ENCODE assay signal across 8 cellular contexts in genomic region chr1:109099871-109100757, GRCh38. TPM values are rescaled to one million over a fixed set of nuclear protein-coding genes. Genes with fewer than 3 reads are reported as not detected.
A peak's percentile ranks its signal among the peaks of the same experiment; 100 is the strongest.
DNase-seq lines count a peak whose midpoint lies in the region; ATAC-seq, FAIRE-seq and TF ChIP-seq lines count a peak whose summit lies in the region.

No MANE protein-coding gene starts in this region.

- peak overlapping the region; percentile 77 for H3K27ac ChIP-seq in DOHH2 (ENCODE audit: low read depth, low read length)
- H3K27ac ChIP-seq in Karpas-422 (ENCODE audit: low read length) = peak overlapping the region; percentile 70
- H3K27ac ChIP-seq in fibroblast of lung (ENCODE audit: insufficient read depth, low read length) = peak overlapping the region; percentile 91

- no peaks in the 10 kb centered on the region for H3K9me3 Mint-ChIP-seq in natural killer cell

- H3K27me3 ChIP-seq in DOHH2 (ENCODE audit: control insufficient read depth, low read length) (no peaks in the 10 kb centered on the region), Karpas-422 (ENCODE audit: low read length) (no peaks in the 10 kb centered on the region), fibroblast of lung (ENCODE audit: control insufficient read depth, insufficient read depth, low read length) (no peaks in the 10 kb centered on the region)

- peak overlapping the region; percentile 93 to 97 for H3K27ac Mint-ChIP-seq in natural killer cell

- no peaks in the 10 kb centered on the region for H3K27me3 Mint-ChIP-seq in natural killer cell (ENCODE audit: low read depth in 2 of 2)

- peak; percentile 88 for TF ChIP-seq CTCF in DOHH2 (IDR thresholded peaks at IDR 0.05; ENCODE audit: low read depth, low read length, poor library complexity, severe bottlenecking)
- TF ChIP-seq CTCF in fibroblast of lung (conservative IDR thresholded peaks at IDR 0.05 in 1 of 2, IDR thresholded peaks at IDR 0.05 in 1 of 2; ENCODE audit: low read depth in 1 of 2, low read length in 2 of 2) = peak; percentile 79 to 80
- TF ChIP-seq CTCF in natural killer cell (IDR thresholded peaks at IDR 0.05) = peak; percentile 72

- H3K79me2 ChIP-seq in DOHH2 (ENCODE audit: control insufficient read depth, low read length) (peaks cover 26% of the 10 kb centered on the region), Karpas-422 (ENCODE audit: low read length) (peaks cover 19% of the 10 kb centered on the region), fibroblast of lung (ENCODE audit: control insufficient read depth, insufficient read depth, low read length) (peaks cover 16% of the 10 kb centered on the region)

- H3K36me3 ChIP-seq in DOHH2 (ENCODE audit: control insufficient read depth, low read length) = peaks cover 39% of the 10 kb centered on the region
- peaks cover 11% of the 10 kb centered on the region for H3K36me3 ChIP-seq in Karpas-422 (ENCODE audit: insufficient read depth, low read length)
- H3K36me3 ChIP-seq in fibroblast of lung (ENCODE audit: control insufficient read depth, insufficient read depth, low read length) = no peaks in the 10 kb centered on the region

- H3K9me3 ChIP-seq in DOHH2 (ENCODE audit: control insufficient read depth, insufficient read depth, low read length) (no peaks in the 10 kb centered on the region), Karpas-422 (ENCODE audit: low read length) (no peaks in the 10 kb centered on the region), fibroblast of lung (ENCODE audit: control insufficient read depth, insufficient read depth, low read depth, low read length) (no peaks in the 10 kb centered on the region)

- DNase-seq in Karpas-422 (peak; percentile 99), RCC 7860 (ENCODE audit: low spot score) (peak; percentile 88), fibroblast of lung (ENCODE audit: low read depth in 2 of 2) (peak; percentile 97), natural killer cell (peak; percentile 91)
- DNase-seq in activated T-helper 1 cell treated with anti-CD3 and anti-CD28 coated beads, Interleukin-2, amount 50 U/mL, for 16 hours (ENCODE audit: low read depth in 1 of 2, low spot score in 1 of 2) = peak; percentile 96
- DNase-seq in stimulated activated naive CD4-positive, alpha-beta T cell treated with Interleukin-2 at 50 U/mL for 16 hours (lab: John Stamatoyannopoulos, UW) = peak; percentile 97

- H3K9ac ChIP-seq in Karpas-422 (ENCODE audit: low read length) = peak overlapping the region; percentile 100
- peak overlapping the region; percentile 92 for H3K9ac ChIP-seq in fibroblast of lung (ENCODE audit: insufficient read depth, low read length)

- H3K4me1 ChIP-seq in DOHH2 (ENCODE audit: control insufficient read depth, low read length) (peaks cover 15% of the 10 kb centered on the region), Karpas-422 (ENCODE audit: low read length) (peaks cover 17% of the 10 kb centered on the region), fibroblast of lung (ENCODE audit: control insufficient read depth, extremely low read depth, insufficient read depth, low read length) (no peaks in the 10 kb centered on the region)

- intact Hi-C loops in natural killer cell (cut with micrococcal nuclease) = loop anchor here (1.0 to 2.0 kb wide), 4 partner anchors 10 to 57 kb away; partner anchors contain the start of genes TAF13, TMEM167B and WDR47

- H2AFZ ChIP-seq in Karpas-422 (ENCODE audit: low read length) (peak overlapping the region; percentile 92), fibroblast of lung (ENCODE audit: low read length) (peak overlapping the region; percentile 89)

- peak overlapping the region; percentile 98 for H3K4me3 Mint-ChIP-seq in natural killer cell

- H3K4me3 ChIP-seq in DOHH2 (ENCODE audit: low read length) = peak overlapping the region; percentile 98
- H3K4me3 ChIP-seq in Karpas-422 (ENCODE audit: low read length) = peak overlapping the region; percentile 99
- peak overlapping the region; percentile 88 to 99 (median 93) for H3K4me3 ChIP-seq in fibroblast of lung (replicated peaks in 1 of 4; ENCODE audit: control extremely low read depth in 1 of 4, insufficient read depth in 1 of 4, low read depth in 3 of 4, low read length in 4 of 4)

- peak; percentile 79 for FAIRE-seq in RCC 7860 (lab: Jason Lieb, UNC)

- H4K20me1 ChIP-seq in DOHH2 (ENCODE audit: control insufficient read depth, insufficient read depth, low read depth, low read length) (peaks cover 4% of the 10 kb centered on the region), Karpas-422 (ENCODE audit: insufficient read depth, low read depth, low read length) (peaks cover 17% of the 10 kb centered on the region), fibroblast of lung (ENCODE audit: control insufficient read depth, extremely low read depth, insufficient read depth, low read length) (no peaks in the 10 kb centered on the region)

- H3K4me1 Mint-ChIP-seq in natural killer cell = peaks cover 13 to 20% of the 10 kb centered on the region in 2 donors

- H3F3A ChIP-seq in DOHH2 (ENCODE audit: control insufficient read depth, insufficient read depth) = peaks cover 34% of the 10 kb centered on the region

- H3K4me2 ChIP-seq in DOHH2 (ENCODE audit: low read length) (peak overlapping the region; percentile 61), Karpas-422 (ENCODE audit: low read depth, low read length, poor library complexity, severe bottlenecking) (peak overlapping the region; percentile 96), fibroblast of lung (ENCODE audit: extremely low read depth, insufficient read depth, low read length) (peak overlapping the region; percentile 77)

- H3K36me3 Mint-ChIP-seq in natural killer cell = no peaks in the 10 kb centered on the region

- H3K9me2 ChIP-seq in DOHH2 (replicated peaks; ENCODE audit: control insufficient read depth, low read length) (no peaks in the 10 kb centered on the region), Karpas-422 (replicated peaks; ENCODE audit: insufficient read depth, low read length) (no peaks in the 10 kb centered on the region)

- peak; percentile 81 for ATAC-seq in GM21786 (IDR thresholded peaks at IDR 0.05; ENCODE audit: unreplicated experiment)
- ATAC-seq in natural killer cell = peak; percentile 93 to 98 (median 94)

RNA-seq across cellular contexts. Expression of gene TMEM167B, which starts 9.6 kb away (rescaled TPM):
- total RNA-seq in Karpas-422 (2014; rRNA removed; shearing (Covaris generic); ENCODE audit: low replicate concordance) = 11.1 and 18.7 TPM in 2 replicates
- total RNA-seq in fibroblast of lung (39.5 and 52.2 TPM in 2 replicates), natural killer cell (10 to 100 TPM; 61.2 to 73.0 (median 71.8) TPM)
- polyA plus RNA-seq in fibroblast of lung = 21.8 and 35.3 TPM in 2 replicates
- 27.6 and 41.4 TPM in 2 replicates for polyA plus RNA-seq in fibroblast of lung (2012)
- 5.1 and 6.4 TPM in 2 replicates for polyA minus RNA-seq in fibroblast of lung (ENCODE audit: low replicate concordance)

RNA-seq across cellular contexts. Expression of gene ELAPOR1, which starts 13.8 kb away (rescaled TPM):
- 0.22 and 4.7 TPM in 2 replicates for total RNA-seq in Karpas-422 (2014; rRNA removed; shearing (Covaris generic); ENCODE audit: low replicate concordance)
- 0.17 and 0.26 TPM in 2 replicates for total RNA-seq in fibroblast of lung
- polyA plus RNA-seq in fibroblast of lung = 0.30 and 0.76 TPM in 2 replicates
- 0.22 and 0.51 TPM in 2 replicates for polyA plus RNA-seq in fibroblast of lung (2012)
- 1.1 TPM in 1 of 2 replicates, not detected in the other for polyA minus RNA-seq in fibroblast of lung (ENCODE audit: low replicate concordance)
- total RNA-seq in natural killer cell = 1 to 10 TPM; 6.2 to 8.3 (median 6.3) TPM

RNA-seq across cellular contexts. Expression of gene TAF13, which starts 24.3 kb away (rescaled TPM):
- 7.9 and 17.8 TPM in 2 replicates for total RNA-seq in Karpas-422 (2014; rRNA removed; shearing (Covaris generic); ENCODE audit: low replicate concordance)
- 59.1 and 66.6 TPM in 2 replicates for total RNA-seq in fibroblast of lung
- 85.7 and 98.7 TPM in 2 replicates for polyA plus RNA-seq in fibroblast of lung
- 87.9 and 88.8 TPM in 2 replicates for polyA plus RNA-seq in fibroblast of lung (2012)
- 0.67 and 1.1 TPM in 2 replicates for polyA minus RNA-seq in fibroblast of lung (ENCODE audit: low replicate concordance)
- total RNA-seq in natural killer cell = 10 to 100 TPM; 44.4 to 54.5 (median 47.2) TPM

RNA-seq across cellular contexts. Expression of gene WDR47, which starts 58.2 kb away (rescaled TPM):
- total RNA-seq in Karpas-422 (2014; rRNA removed; shearing (Covaris generic); ENCODE audit: low replicate concordance) = 12.8 and 20.3 TPM in 2 replicates
- 16.9 and 19.7 TPM in 2 replicates for total RNA-seq in fibroblast of lung
- polyA plus RNA-seq in fibroblast of lung = 17.3 and 22.6 TPM in 2 replicates
- polyA plus RNA-seq in fibroblast of lung (2012) = 10.0 and 11.5 TPM in 2 replicates
- 3.5 and 6.2 TPM in 2 replicates for polyA minus RNA-seq in fibroblast of lung (ENCODE audit: low replicate concordance)
- total RNA-seq in natural killer cell = 10 to 100 TPM; 15.7 to 21.3 (median 17.2) TPM

Comparison
In these comparisons a context has a peak if more than half of its experiments do, and no peak if none do; other contexts are left out.
1. Peak in every context shown above with its lines: DNase-seq, ATAC-seq, H3K4me3 ChIP-seq and H3K27ac ChIP-seq.